12 cellular contexts compared by ENCODE assay signal in the genomic region with DNA sequence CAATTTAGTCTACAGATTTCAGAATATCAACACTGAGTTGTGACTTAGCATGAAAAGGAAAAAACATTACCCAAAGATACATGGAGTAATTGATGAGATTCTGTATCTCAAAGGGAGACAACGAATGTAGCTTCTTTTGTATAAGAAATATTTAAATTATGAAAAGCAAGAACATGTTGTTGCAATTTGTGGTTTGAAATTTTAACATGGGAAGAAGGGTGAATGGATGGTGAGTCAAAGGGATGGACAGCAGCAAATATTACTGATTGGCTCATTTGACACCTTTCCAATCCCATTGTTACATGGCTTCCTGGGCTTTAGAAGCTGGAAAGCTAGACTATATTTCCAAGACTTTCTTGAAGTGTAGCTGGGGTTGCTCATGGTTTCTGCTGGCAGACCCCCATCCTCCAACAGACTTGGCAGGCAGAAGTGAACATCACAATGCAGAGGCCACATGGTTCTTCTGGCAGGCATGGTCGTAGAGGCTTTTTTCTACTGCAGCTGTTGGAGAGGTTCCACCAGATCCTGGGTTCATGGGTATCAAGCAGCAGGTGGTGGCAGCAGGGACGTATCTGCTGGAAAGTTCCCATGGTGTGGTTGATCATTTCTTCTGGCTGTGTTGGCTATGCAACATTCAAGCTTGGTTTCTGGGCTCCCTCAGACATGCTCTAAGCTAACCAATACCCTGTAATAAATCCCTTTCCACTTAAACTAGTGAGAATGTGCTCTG.
"Had no signal": no experiment of that assay in that cellular context is flagged by ENCODE, and none has a peak within 500 bp of the region (broad histone marks: within the 10 kb centered on the region; RNA-seq: fewer than 3 reads in every experiment).

No MANE protein-coding gene starts in this region.

- H3K4me3 ChIP-seq: colonic mucosa, heart right ventricle, sigmoid colon, skin epidermis, testis, tibial nerve had no signal

- H3K36me3 ChIP-seq: colonic mucosa, heart right ventricle, sigmoid colon, tibial nerve had no signal

- H3K9me3 ChIP-seq: colonic mucosa, heart right ventricle, testis, tibial nerve had no signal

- H3K4me1 ChIP-seq: colonic mucosa, testis, tibial nerve had no signal

- H3K27me3 ChIP-seq: colonic mucosa, heart right ventricle, sigmoid colon, testis, tibial nerve had no signal

- DNase-seq: colonic mucosa; dermis blood vessel endothelial cell; heart right ventricle; naive thymus-derived CD8-positive, alpha-beta T cell; sigmoid colon; stimulated activated CD4-positive, alpha-beta T cell treated with anti-CD3 and anti-CD28 coated beads, Interleukin-2, amount 100 ng/mL, for 24 hours; stimulated activated CD4-positive, alpha-beta T cell treated with anti-CD3 and anti-CD28 coated beads, Interleukin-4, amount 100 ng/mL, for 4 hours; stimulated activated naive B cell treated with anti-CD40 and anti-IgM and Interleukin-4, amounts not matched to agents 10 μg/mL and 1 μg/mL and 100 μg/mL, for 72 hours; stimulated activated naive CD8-positive, alpha-beta T cell treated with anti-CD3 and anti-CD28 coated beads, Interleukin-15, amount 100 ng/mL, for 72 hours; testis had no signal

- H3K27ac ChIP-seq: colonic mucosa, heart right ventricle, sigmoid colon, skin epidermis, testis, tibial nerve had no signal
